ENCODE assay signal across 23 cellular contexts in genomic region chr4:26503427-26503826, GRCh38. TPM values are rescaled to one million over a fixed set of nuclear protein-coding genes. Genes with fewer than 3 reads are reported as not detected.
"Had no signal": no experiment of that assay in that cellular context is flagged by ENCODE, and none has a peak within 500 bp of the region (broad histone marks: within the 10 kb centered on the region; RNA-seq: fewer than 3 reads in every experiment).

No MANE protein-coding gene starts in this region.

- H3K27ac ChIP-seq: epithelial cell of prostate, gastroesophageal sphincter, heart right ventricle, neutrophil, tibial artery, vagina had no signal

- H3K9me3 ChIP-seq: neutrophil, tibial artery, vagina had no signal

- H3K36me3 Mint-ChIP-seq: naive thymus-derived CD4-positive, alpha-beta T cell; stimulated activated memory B cell treated with anti-CD40 and anti-IgM and Interleukin-4, amounts not matched to agents 10 μg/mL and 1 μg/mL and 100 μg/mL, for 72 hours; T-cell had no signal

- DNase-seq: activated CD4-positive, alpha-beta T cell treated with anti-CD3 and anti-CD28 coated beads, Interleukin-2, amount 50 U/mL, for 4 hours; activated CD4-positive, CD25-positive, alpha-beta regulatory T cell treated with anti-CD3 and anti-CD28 coated beads, Interleukin-2, amount 50 U/mL, for 72 hours; activated naive CD4-positive, alpha-beta T cell treated with Interleukin-2 at 50 U/mL for 16 hours; aorta; heart right ventricle; left colon; naive thymus-derived CD4-positive, alpha-beta T cell; T-cell; T1000; tibial artery had no signal

- H3K36me3 ChIP-seq: gastroesophageal sphincter, heart right ventricle, neutrophil, tibial artery, vagina had no signal

- H3K4me3 Mint-ChIP-seq: activated T-helper 17 cell treated with anti-CD3 and anti-CD28 coated beads, Interleukin-2, amount 50 U/mL, for 72 hours; naive thymus-derived CD4-positive, alpha-beta T cell; stimulated activated memory B cell treated with anti-CD40 and anti-IgM and Interleukin-4, amounts not matched to agents 10 μg/mL and 1 μg/mL and 100 μg/mL, for 72 hours; T-cell had no signal

- ATAC-seq: activated T-helper 17 cell treated with anti-CD3 and anti-CD28 coated beads, Interleukin-2, amount 50 U/mL, for 72 hours; gastroesophageal sphincter; left colon; naive thymus-derived CD4-positive, alpha-beta T cell; sciatic nerve; stimulated activated memory B cell treated with anti-CD40 and anti-IgM and Interleukin-4, amounts not matched to agents 10 μg/mL and 1 μg/mL and 100 μg/mL, for 72 hours; T-cell had no signal

- H3K9me3 Mint-ChIP-seq: activated T-helper 17 cell treated with anti-CD3 and anti-CD28 coated beads, Interleukin-2, amount 50 U/mL, for 72 hours; T-cell had no signal

- H3K4me1 ChIP-seq: heart right ventricle, tibial artery, vagina had no signal

- H3K27me3 ChIP-seq: gastroesophageal sphincter, heart right ventricle, neutrophil, tibial artery, vagina had no signal

- H3K4me3 ChIP-seq: gastroesophageal sphincter, heart right ventricle, tibial artery, vagina had no signal

- H3K27ac Mint-ChIP-seq: activated T-helper 17 cell treated with anti-CD3 and anti-CD28 coated beads, Interleukin-2, amount 50 U/mL, for 72 hours; naive thymus-derived CD4-positive, alpha-beta T cell; progenitor cell of endocrine pancreas; stimulated activated memory B cell treated with anti-CD40 and anti-IgM and Interleukin-4, amounts not matched to agents 10 μg/mL and 1 μg/mL and 100 μg/mL, for 72 hours; T-cell had no signal

- H3K4me1 Mint-ChIP-seq: activated T-helper 17 cell treated with anti-CD3 and anti-CD28 coated beads, Interleukin-2, amount 50 U/mL, for 72 hours; naive thymus-derived CD4-positive, alpha-beta T cell; stimulated activated memory B cell treated with anti-CD40 and anti-IgM and Interleukin-4, amounts not matched to agents 10 μg/mL and 1 μg/mL and 100 μg/mL, for 72 hours; T-cell had no signal

RNA-seq across cellular contexts. Expression of gene CCKAR, which starts 13.1 kb away (rescaled TPM):
- total RNA-seq: activated T-helper 17 cell treated with anti-CD3 and anti-CD28 coated beads, Interleukin-2, amount 50 U/mL, for 72 hours; aorta; bronchial epithelial cell; chondrocyte; dermis microvascular lymphatic vessel endothelial cell; heart right ventricle; left colon; lung microvascular endothelial cell; naive thymus-derived CD4-positive, alpha-beta T cell; sciatic nerve; subcutaneous adipose tissue; T-cell had no signal
- polyA plus RNA-seq: aorta; heart right ventricle; naive thymus-derived CD4-positive, alpha-beta T cell had no signal
